Comparison of ENCODE assay signal across 2 cellular contexts in the genomic region with DNA sequence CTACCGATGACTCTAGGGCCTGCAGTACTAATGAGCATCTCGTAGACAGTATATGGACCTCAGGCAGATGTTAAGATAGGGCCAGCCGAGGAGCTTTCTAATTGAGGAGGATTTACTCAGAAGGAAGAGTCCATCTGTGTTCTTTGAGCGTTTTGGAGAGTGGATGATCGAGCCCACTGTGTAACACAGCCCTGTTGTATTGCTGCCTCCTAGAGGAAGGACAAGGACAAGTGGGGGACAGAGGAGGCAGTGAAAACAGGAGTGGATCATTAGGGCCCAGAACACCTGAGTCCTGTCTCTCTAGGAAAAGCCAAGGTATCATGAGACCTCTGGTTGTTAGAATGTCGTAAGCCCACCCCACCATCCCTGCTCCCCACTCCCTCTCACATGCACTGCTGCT.
TF ChIP-seq lines count a peak whose summit lies in the region.

No MANE protein-coding gene starts in this region.

TF ChIP-seq in GM23338, 12 proteins besides CTCF, POLR2A, EP300 and RAD21 (continued from another document):
- TF ChIP-seq, protein P1, sequence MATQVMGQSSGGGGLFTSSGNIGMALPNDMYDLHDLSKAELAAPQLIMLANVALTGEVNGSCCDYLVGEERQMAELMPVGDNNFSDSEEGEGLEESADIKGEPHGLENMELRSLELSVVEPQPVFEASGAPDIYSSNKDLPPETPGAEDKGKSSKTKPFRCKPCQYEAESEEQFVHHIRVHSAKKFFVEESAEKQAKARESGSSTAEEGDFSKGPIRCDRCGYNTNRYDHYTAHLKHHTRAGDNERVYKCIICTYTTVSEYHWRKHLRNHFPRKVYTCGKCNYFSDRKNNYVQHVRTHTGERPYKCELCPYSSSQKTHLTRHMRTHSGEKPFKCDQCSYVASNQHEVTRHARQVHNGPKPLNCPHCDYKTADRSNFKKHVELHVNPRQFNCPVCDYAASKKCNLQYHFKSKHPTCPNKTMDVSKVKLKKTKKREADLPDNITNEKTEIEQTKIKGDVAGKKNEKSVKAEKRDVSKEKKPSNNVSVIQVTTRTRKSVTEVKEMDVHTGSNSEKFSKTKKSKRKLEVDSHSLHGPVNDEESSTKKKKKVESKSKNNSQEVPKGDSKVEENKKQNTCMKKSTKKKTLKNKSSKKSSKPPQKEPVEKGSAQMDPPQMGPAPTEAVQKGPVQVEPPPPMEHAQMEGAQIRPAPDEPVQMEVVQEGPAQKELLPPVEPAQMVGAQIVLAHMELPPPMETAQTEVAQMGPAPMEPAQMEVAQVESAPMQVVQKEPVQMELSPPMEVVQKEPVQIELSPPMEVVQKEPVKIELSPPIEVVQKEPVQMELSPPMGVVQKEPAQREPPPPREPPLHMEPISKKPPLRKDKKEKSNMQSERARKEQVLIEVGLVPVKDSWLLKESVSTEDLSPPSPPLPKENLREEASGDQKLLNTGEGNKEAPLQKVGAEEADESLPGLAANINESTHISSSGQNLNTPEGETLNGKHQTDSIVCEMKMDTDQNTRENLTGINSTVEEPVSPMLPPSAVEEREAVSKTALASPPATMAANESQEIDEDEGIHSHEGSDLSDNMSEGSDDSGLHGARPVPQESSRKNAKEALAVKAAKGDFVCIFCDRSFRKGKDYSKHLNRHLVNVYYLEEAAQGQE (IDR thresholded peaks at IDR 0.05; ENCODE audit: unreplicated experiment): no peak
- no peak for TF ChIP-seq ZNF114 (CRISPR knock-in tag; IDR thresholded peaks at IDR 0.05)
- TF ChIP-seq, protein P2, sequence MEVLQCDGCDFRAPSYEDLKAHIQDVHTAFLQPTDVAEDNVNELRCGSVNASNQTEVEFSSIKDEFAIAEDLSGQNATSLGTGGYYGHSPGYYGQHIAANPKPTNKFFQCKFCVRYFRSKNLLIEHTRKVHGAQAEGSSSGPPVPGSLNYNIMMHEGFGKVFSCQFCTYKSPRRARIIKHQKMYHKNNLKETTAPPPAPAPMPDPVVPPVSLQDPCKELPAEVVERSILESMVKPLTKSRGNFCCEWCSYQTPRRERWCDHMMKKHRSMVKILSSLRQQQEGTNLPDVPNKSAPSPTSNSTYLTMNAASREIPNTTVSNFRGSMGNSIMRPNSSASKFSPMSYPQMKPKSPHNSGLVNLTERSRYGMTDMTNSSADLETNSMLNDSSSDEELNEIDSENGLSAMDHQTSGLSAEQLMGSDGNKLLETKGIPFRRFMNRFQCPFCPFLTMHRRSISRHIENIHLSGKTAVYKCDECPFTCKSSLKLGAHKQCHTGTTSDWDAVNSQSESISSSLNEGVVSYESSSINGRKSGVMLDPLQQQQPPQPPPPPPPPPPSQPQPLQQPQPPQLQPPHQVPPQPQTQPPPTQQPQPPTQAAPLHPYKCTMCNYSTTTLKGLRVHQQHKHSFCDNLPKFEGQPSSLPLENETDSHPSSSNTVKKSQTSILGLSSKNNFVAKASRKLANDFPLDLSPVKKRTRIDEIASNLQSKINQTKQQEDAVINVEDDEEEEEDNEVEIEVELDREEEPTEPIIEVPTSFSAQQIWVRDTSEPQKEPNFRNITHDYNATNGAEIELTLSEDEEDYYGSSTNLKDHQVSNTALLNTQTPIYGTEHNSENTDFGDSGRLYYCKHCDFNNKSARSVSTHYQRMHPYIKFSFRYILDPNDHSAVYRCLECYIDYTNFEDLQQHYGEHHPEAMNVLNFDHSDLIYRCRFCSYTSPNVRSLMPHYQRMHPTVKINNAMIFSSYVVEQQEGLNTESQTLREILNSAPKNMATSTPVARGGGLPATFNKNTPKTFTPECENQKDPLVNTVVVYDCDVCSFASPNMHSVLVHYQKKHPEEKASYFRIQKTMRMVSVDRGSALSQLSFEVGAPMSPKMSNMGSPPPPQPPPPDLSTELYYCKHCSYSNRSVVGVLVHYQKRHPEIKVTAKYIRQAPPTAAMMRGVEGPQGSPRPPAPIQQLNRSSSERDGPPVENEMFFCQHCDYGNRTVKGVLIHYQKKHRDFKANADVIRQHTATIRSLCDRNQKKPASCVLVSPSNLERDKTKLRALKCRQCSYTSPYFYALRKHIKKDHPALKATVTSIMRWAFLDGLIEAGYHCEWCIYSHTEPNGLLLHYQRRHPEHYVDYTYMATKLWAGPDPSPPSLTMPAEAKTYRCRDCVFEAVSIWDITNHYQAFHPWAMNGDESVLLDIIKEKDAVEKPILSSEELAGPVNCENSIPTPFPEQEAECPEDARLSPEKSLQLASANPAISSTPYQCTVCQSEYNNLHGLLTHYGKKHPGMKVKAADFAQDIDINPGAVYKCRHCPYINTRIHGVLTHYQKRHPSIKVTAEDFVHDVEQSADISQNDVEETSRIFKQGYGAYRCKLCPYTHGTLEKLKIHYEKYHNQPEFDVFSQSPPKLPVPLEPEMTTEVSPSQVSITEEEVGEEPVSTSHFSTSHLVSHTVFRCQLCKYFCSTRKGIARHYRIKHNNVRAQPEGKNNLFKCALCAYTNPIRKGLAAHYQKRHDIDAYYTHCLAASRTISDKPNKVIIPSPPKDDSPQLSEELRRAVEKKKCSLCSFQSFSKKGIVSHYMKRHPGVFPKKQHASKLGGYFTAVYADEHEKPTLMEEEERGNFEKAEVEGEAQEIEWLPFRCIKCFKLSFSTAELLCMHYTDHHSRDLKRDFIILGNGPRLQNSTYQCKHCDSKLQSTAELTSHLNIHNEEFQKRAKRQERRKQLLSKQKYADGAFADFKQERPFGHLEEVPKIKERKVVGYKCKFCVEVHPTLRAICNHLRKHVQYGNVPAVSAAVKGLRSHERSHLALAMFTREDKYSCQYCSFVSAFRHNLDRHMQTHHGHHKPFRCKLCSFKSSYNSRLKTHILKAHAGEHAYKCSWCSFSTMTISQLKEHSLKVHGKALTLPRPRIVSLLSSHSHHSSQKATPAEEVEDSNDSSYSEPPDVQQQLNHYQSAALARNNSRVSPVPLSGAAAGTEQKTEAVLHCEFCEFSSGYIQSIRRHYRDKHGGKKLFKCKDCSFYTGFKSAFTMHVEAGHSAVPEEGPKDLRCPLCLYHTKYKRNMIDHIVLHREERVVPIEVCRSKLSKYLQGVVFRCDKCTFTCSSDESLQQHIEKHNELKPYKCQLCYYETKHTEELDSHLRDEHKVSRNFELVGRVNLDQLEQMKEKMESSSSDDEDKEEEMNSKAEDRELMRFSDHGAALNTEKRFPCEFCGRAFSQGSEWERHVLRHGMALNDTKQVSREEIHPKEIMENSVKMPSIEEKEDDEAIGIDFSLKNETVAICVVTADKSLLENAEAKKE (CRISPR knock-in tag; IDR thresholded peaks at IDR 0.05): no peak
- no peak for TF ChIP-seq POLR2AphosphoS5 (IDR thresholded peaks at IDR 0.05; ENCODE audit: low read depth)
- TF ChIP-seq JUNB (IDR thresholded peaks at IDR 0.05; ENCODE audit: unreplicated experiment): no peak
- no peak for TF ChIP-seq CREB1 (CRISPR knock-in tag; IDR thresholded peaks at IDR 0.05; ENCODE audit: low read depth)
- TF ChIP-seq ZNF331 (CRISPR knock-in tag; IDR thresholded peaks at IDR 0.05; ENCODE audit: low read depth): no peak
- no peak for TF ChIP-seq STAT1 (IDR thresholded peaks at IDR 0.05; ENCODE audit: unreplicated experiment)
- no peak for TF ChIP-seq NANOG (IDR thresholded peaks at IDR 0.05; ENCODE audit: borderline replicate concordance)

TF ChIP-seq in liver, 16 proteins besides CTCF, POLR2A, EP300 and RAD21 (continued from another document):
- TF ChIP-seq, protein P1 (IDR thresholded peaks at IDR 0.05): no peak
- TF ChIP-seq HNF4G (IDR thresholded peaks at IDR 0.05): no peak
- TF ChIP-seq EGR1 (IDR thresholded peaks at IDR 0.05; ENCODE audit: low read depth in 2 of 2): no peak
- TF ChIP-seq YY1 (IDR thresholded peaks at IDR 0.05): no peak
- TF ChIP-seq, protein P3, sequence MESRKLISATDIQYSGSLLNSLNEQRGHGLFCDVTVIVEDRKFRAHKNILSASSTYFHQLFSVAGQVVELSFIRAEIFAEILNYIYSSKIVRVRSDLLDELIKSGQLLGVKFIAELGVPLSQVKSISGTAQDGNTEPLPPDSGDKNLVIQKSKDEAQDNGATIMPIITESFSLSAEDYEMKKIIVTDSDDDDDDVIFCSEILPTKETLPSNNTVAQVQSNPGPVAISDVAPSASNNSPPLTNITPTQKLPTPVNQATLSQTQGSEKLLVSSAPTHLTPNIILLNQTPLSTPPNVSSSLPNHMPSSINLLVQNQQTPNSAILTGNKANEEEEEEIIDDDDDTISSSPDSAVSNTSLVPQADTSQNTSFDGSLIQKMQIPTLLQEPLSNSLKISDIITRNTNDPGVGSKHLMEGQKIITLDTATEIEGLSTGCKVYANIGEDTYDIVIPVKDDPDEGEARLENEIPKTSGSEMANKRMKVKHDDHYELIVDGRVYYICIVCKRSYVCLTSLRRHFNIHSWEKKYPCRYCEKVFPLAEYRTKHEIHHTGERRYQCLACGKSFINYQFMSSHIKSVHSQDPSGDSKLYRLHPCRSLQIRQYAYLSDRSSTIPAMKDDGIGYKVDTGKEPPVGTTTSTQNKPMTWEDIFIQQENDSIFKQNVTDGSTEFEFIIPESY (IDR thresholded peaks at IDR 0.05): no peak
- TF ChIP-seq, protein P4, sequence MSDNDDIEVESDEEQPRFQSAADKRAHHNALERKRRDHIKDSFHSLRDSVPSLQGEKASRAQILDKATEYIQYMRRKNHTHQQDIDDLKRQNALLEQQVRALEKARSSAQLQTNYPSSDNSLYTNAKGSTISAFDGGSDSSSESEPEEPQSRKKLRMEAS (IDR thresholded peaks at IDR 0.05): no peak
- TF ChIP-seq TAF1 (conservative IDR thresholded peaks at IDR 0.05): no peak
- TF ChIP-seq GABPA (IDR thresholded peaks at IDR 0.05 in 1 of 2, conservative IDR thresholded peaks at IDR 0.05 in 1 of 2): no peak
- no peak for TF ChIP-seq JUND (IDR thresholded peaks at IDR 0.05)
- TF ChIP-seq NR2F2 (IDR thresholded peaks at IDR 0.05): no peak
- TF ChIP-seq FOXA2 (IDR thresholded peaks at IDR 0.05): no peak
- TF ChIP-seq RXRA (IDR thresholded peaks at IDR 0.05): no peak
- no peak for TF ChIP-seq HNF4A (conservative IDR thresholded peaks at IDR 0.05)
- no peak for TF ChIP-seq SP1 (IDR thresholded peaks at IDR 0.05)
- TF ChIP-seq FOXA1 (IDR thresholded peaks at IDR 0.05): no peak
